ENCODE assay signal across 2 cellular contexts in the genomic region with DNA sequence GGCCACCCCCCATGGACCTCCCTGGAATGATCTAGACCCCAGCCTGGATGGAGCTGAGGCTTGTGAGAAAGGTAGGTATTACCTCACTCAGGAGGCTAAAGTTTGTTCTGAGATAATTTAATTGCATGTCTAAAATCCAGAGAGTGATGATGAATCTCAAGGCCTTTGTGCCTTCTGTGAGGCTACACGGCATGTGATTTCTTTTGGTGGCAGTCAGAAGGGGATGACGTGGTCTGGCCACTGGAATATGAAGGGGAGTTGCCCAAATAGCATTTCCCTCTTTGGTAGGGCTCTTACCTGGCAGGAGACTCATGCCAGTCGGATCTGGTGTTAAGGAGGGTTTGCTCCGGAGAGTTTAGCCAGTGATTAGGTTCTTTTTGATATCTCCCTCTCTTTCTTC.
TF ChIP-seq lines count a peak whose summit lies in the region.

No MANE protein-coding gene starts in this region.

TF ChIP-seq in K562, 482 proteins besides CTCF, POLR2A, EP300 and RAD21:
- TF ChIP-seq, protein P1, sequence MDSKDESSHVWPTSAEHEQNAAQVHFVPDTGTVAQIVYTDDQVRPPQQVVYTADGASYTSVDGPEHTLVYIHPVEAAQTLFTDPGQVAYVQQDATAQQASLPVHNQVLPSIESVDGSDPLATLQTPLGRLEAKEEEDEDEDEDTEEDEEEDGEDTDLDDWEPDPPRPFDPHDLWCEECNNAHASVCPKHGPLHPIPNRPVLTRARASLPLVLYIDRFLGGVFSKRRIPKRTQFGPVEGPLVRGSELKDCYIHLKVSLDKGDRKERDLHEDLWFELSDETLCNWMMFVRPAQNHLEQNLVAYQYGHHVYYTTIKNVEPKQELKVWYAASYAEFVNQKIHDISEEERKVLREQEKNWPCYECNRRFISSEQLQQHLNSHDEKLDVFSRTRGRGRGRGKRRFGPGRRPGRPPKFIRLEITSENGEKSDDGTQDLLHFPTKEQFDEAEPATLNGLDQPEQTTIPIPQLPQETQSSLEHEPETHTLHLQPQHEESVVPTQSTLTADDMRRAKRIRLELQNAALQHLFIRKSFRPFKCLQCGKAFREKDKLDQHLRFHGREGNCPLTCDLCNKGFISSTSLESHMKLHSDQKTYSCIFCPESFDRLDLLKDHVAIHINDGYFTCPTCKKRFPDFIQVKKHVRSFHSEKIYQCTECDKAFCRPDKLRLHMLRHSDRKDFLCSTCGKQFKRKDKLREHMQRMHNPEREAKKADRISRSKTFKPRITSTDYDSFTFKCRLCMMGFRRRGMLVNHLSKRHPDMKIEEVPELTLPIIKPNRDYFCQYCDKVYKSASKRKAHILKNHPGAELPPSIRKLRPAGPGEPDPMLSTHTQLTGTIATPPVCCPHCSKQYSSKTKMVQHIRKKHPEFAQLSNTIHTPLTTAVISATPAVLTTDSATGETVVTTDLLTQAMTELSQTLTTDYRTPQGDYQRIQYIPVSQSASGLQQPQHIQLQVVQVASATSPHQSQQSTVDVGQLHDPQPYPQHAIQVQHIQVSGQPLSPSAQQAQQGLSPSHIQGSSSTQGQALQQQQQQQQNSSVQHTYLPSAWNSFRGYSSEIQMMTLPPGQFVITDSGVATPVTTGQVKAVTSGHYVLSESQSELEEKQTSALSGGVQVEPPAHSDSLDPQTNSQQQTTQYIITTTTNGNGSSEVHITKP (IDR thresholded peaks at IDR 0.05; ENCODE audit: partially characterized antibody): peak; percentile 24
- TF ChIP-seq ETS2 (tag; IDR thresholded peaks at IDR 0.05; ENCODE audit: borderline replicate concordance, poor library complexity, severe bottlenecking) (no peak), TARDBP (IDR thresholded peaks at IDR 0.05) (no peak)
TF ChIP-seq in K562: peak in this region for 1.

TF ChIP-seq in HEK293T, 16 proteins besides CTCF, POLR2A, EP300 and RAD21:
- TF ChIP-seq NFRKB (IDR thresholded peaks at IDR 0.05): no peak
- no peak for TF ChIP-seq SP1 (IDR thresholded peaks at IDR 0.05)
- no peak for TF ChIP-seq LEF1 (IDR thresholded peaks at IDR 0.05; ENCODE audit: borderline replicate concordance)
- TF ChIP-seq SUZ12 (IDR thresholded peaks at IDR 0.05): no peak
- TF ChIP-seq ARNT (IDR thresholded peaks at IDR 0.05): no peak
- no peak for TF ChIP-seq BHLHE40 (IDR thresholded peaks at IDR 0.05; ENCODE audit: borderline replicate concordance)
- TF ChIP-seq CTBP1 (IDR thresholded peaks at IDR 0.05; ENCODE audit: borderline replicate concordance): no peak
- no peak for TF ChIP-seq FOXM1 (IDR thresholded peaks at IDR 0.05; ENCODE audit: borderline replicate concordance)
- TF ChIP-seq ZNF384 (IDR thresholded peaks at IDR 0.05): no peak
- no peak for TF ChIP-seq HDGF (IDR thresholded peaks at IDR 0.05; ENCODE audit: borderline replicate concordance)
- TF ChIP-seq, protein P2, sequence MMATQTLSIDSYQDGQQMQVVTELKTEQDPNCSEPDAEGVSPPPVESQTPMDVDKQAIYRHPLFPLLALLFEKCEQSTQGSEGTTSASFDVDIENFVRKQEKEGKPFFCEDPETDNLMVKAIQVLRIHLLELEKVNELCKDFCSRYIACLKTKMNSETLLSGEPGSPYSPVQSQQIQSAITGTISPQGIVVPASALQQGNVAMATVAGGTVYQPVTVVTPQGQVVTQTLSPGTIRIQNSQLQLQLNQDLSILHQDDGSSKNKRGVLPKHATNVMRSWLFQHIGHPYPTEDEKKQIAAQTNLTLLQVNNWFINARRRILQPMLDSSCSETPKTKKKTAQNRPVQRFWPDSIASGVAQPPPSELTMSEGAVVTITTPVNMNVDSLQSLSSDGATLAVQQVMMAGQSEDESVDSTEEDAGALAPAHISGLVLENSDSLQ (IDR thresholded peaks at IDR 0.05): no peak
- no peak for TF ChIP-seq FOXK2 (IDR thresholded peaks at IDR 0.05)
- no peak for TF ChIP-seq L3MBTL2 (conservative IDR thresholded peaks at IDR 0.05)
- TF ChIP-seq TARDBP (IDR thresholded peaks at IDR 0.05): no peak
- TF ChIP-seq FOXA1 (IDR thresholded peaks at IDR 0.05): no peak
- TF ChIP-seq ELF4 (IDR thresholded peaks at IDR 0.05): no peak
